Comparison of ENCODE assay signal across 32 cellular contexts in genomic region chr2:233336541-233336940, GRCh38. TPM values are rescaled to one million over a fixed set of nuclear protein-coding genes. Genes with fewer than 3 reads are reported as not detected.
"Had no signal": no experiment of that assay in that cellular context is flagged by ENCODE, and none has a peak within 500 bp of the region (broad histone marks: within the 10 kb centered on the region; RNA-seq: fewer than 3 reads in every experiment).

No MANE protein-coding gene starts in this region.

- H3K9me3 Mint-ChIP-seq: activated naive CD4-positive, alpha-beta T cell treated with anti-CD3 and anti-CD28 coated beads, Interleukin-2, amount 50 U/mL, for 24 hours; activated naive CD8-positive, alpha-beta T cell treated with anti-CD3 and anti-CD28 coated beads, Interleukin-2, amount 10 ng/mL, durations not matched to agents 7 days and 5 days; activated T-cell treated with anti-CD3 and anti-CD28 coated beads, Interleukin-2, amount 50 U/mL, for 24 hours; activated T-helper 2 cell treated with anti-CD3 and anti-CD28 coated beads, Interferon-gamma antibody, Interleukin-2, Interleukin-4, amounts not matched to agents 10 μg/mL and 5 μg/mL and 100 μg/mL, durations not matched to agents 14 hours and 24 hours and 36 hours had no signal

- H3K27me3 Mint-ChIP-seq: activated CD8-positive, alpha-beta T cell treated with anti-CD3 and anti-CD28 coated beads for 36 hours; activated naive CD4-positive, alpha-beta T cell treated with anti-CD3 and anti-CD28 coated beads, Interleukin-2, amount 50 U/mL, for 24 hours; activated T-cell treated with anti-CD3 and anti-CD28 coated beads, Interleukin-2, amount 50 U/mL, for 24 hours had no signal

- H3K4me3 Mint-ChIP-seq: activated CD4-positive, alpha-beta T cell treated with anti-CD3 and anti-CD28 coated beads, Interleukin-2, amount 10 ng/mL, durations not matched to agents 24 days and 14 days; activated CD8-positive, alpha-beta T cell treated with anti-CD3 and anti-CD28 coated beads for 36 hours; activated naive CD4-positive, alpha-beta T cell treated with anti-CD3 and anti-CD28 coated beads, Interleukin-2, amount 50 U/mL, for 24 hours; activated naive CD8-positive, alpha-beta T cell treated with anti-CD3 and anti-CD28 coated beads, Interleukin-2, amount 10 ng/mL, durations not matched to agents 7 days and 5 days; activated T-cell treated with anti-CD3 and anti-CD28 coated beads, Interleukin-2, amount 50 U/mL, for 24 hours had no signal

- H3K4me3 ChIP-seq: ascending aorta, cardiac muscle cell, MG63, SJCRH30, SK-N-MC had no signal

- H3K36me3 ChIP-seq: ascending aorta, cardiac muscle cell, MG63, SJCRH30, WERI-Rb-1 had no signal

- H3K27ac Mint-ChIP-seq: activated CD4-positive, alpha-beta T cell treated with anti-CD3 and anti-CD28 coated beads, Interleukin-2, amount 10 ng/mL, durations not matched to agents 24 days and 14 days; activated CD8-positive, alpha-beta T cell treated with anti-CD3 and anti-CD28 coated beads for 36 hours; activated naive CD8-positive, alpha-beta T cell treated with anti-CD3 and anti-CD28 coated beads, Interleukin-2, amount 10 ng/mL, durations not matched to agents 7 days and 5 days; activated T-cell treated with anti-CD3 and anti-CD28 coated beads, Interleukin-2, amount 50 U/mL, for 24 hours; activated T-helper 2 cell treated with anti-CD3 and anti-CD28 coated beads, Interferon-gamma antibody, Interleukin-2, Interleukin-4, amounts not matched to agents 10 μg/mL and 5 μg/mL and 100 μg/mL, durations not matched to agents 14 hours and 24 hours and 36 hours had no signal

- H3K27ac ChIP-seq: ascending aorta, cardiac muscle cell, SJCRH30, SK-N-MC, WERI-Rb-1 had no signal

- H3K9me3 ChIP-seq: ascending aorta, MG63 had no signal

- DNase-seq: activated CD4-positive, alpha-beta T cell treated with anti-CD3 and anti-CD28 coated beads, Interleukin-2, amount 10 ng/mL, durations not matched to agents 24 days and 14 days; activated CD4-positive, alpha-beta T cell treated with anti-CD3 and anti-CD28 coated beads, Interleukin-2, amount 50 U/mL, for 4 hours; activated CD8-positive, alpha-beta T cell treated with anti-CD3 and anti-CD28 coated beads for 36 hours; activated gamma-delta T cell; activated naive CD4-positive, alpha-beta T cell treated with Interleukin-2 at 50 U/mL for 16 hours; activated naive CD8-positive, alpha-beta T cell treated with anti-CD3 and anti-CD28 coated beads, Interleukin-2, amount 10 ng/mL, durations not matched to agents 7 days and 5 days; activated T-cell treated with anti-CD3 and anti-CD28 coated beads, Interleukin-2, amount 50 U/mL, for 24 hours; amygdala; Karpas-422; KBM-7; MG63; MV-4-11; NCI-H1092; NCI-H1436 treated with DMSO at 0.1 percent for 48 hours; NCI-H1694 treated with DMSO at 0.1 percent for 48 hours; NCI-H2029; NCI-H345; NCI-H526; NCI-H748 treated with DMSO at 0.1 percent for 48 hours; NK-92 treated with Interleukin-12 subunit alpha and Interleukin-12 subunit beta, amount 100 ng/mL, for 24 hours; PC-3; SHP77; SJCRH30; T1000; WERI-Rb-1 had no signal

- H3K27me3 ChIP-seq: ascending aorta, cardiac muscle cell, MG63, SJCRH30 had no signal

- ATAC-seq: activated CD8-positive, alpha-beta T cell treated with anti-CD3 and anti-CD28 coated beads for 36 hours; PC-3 had no signal

- H3K4me1 ChIP-seq: ascending aorta had no signal

RNA-seq across cellular contexts. Expression of gene SAG, which starts 28.9 kb away (rescaled TPM):
- total RNA-seq: activated CD4-positive, alpha-beta T cell treated with anti-CD3 and anti-CD28 coated beads, Interleukin-2, amount 10 ng/mL, durations not matched to agents 24 days and 14 days; activated CD8-positive, alpha-beta T cell treated with anti-CD3 and anti-CD28 coated beads for 36 hours; activated T-helper 2 cell treated with anti-CD3 and anti-CD28 coated beads, Interferon-gamma antibody, Interleukin-2, Interleukin-4, amounts not matched to agents 10 μg/mL and 5 μg/mL and 100 μg/mL, durations not matched to agents 14 hours and 24 hours and 36 hours; ascending aorta; cardiac muscle cell; NCI-H460; PC-3; SJCRH30; T-helper 1 cell treated with Interleukin-12 subunit alpha and Interleukin-12 subunit beta and Interleukin-4 antibody, amounts not matched to agents 30 ng/mL and 1 ng/mL, for 36 hours had no signal
